33 cellular contexts compared by ENCODE assay signal in the genomic region with DNA sequence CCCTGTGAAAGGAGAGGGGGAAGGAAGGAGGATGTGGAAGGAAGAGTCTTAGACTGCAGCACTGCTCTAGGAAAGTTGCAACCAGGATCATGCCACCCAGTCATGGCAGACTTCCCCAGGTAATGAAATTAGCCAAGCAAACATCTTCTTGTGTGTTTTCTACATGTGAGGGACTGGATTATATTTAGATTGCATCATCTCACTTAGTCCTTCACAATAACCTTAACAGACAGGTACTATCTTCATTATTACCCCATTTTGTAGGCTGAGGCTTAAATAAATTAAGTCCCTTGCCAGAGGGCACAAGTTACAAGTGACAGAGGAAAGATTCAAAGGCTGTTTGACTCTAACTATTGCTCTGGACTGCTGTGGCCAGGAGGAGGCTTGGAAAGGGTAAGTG. TPM values are rescaled to one million over a fixed set of nuclear protein-coding genes. Genes with fewer than 3 reads are reported as not detected.
"Had no signal": no experiment of that assay in that cellular context is flagged by ENCODE, and none has a peak within 500 bp of the region (broad histone marks: within the 10 kb centered on the region; RNA-seq: fewer than 3 reads in every experiment).

No MANE protein-coding gene starts in this region.

- FAIRE-seq: astrocyte, TTC549 had no signal

- H3K36me3 ChIP-seq: adrenal gland, brain microvascular endothelial cell, breast epithelium had no signal

- H3K27me3 ChIP-seq: adrenal gland, body of pancreas, breast epithelium had no signal

- H3K4me3 ChIP-seq: adrenal gland, body of pancreas, breast epithelium had no signal

- H3K4me1 ChIP-seq: body of pancreas, breast epithelium had no signal

- H3K9me3 ChIP-seq: adrenal gland, body of pancreas, breast epithelium had no signal

- DNase-seq: activated B cell treated with CpG ODN at 0.5 μM for 24 hours; activated CD4-positive, alpha-beta memory T cell treated with anti-CD3 and anti-CD28 coated beads for 36 hours; activated CD4-positive, alpha-beta T cell treated with anti-CD3 and anti-CD28 coated beads for 4 hours; activated CD4-positive, alpha-beta T cell treated with anti-CD3 and anti-CD28 coated beads, Interleukin-2, amount 10 ng/mL, durations not matched to agents 24 days and 14 days; activated CD4-positive, alpha-beta T cell treated with anti-CD3 and anti-CD28 coated beads, Interleukin-2, amount 50 U/mL, for 1 hour; activated CD4-positive, alpha-beta T cell treated with anti-CD3 and anti-CD28 coated beads, Interleukin-2, amount 50 U/mL, for 4 hours; activated CD4-positive, CD25-positive, alpha-beta regulatory T cell treated with anti-CD3 and anti-CD28 coated beads, Interleukin-2, amount 50 U/mL, for 72 hours; activated CD8-positive, alpha-beta memory T cell treated with anti-CD3 and anti-CD28 coated beads, Interleukin-2, amount 50 U/mL, for 4 hours; activated CD8-positive, alpha-beta T cell treated with anti-CD3 and anti-CD28 coated beads for 36 hours; activated effector memory CD4-positive, alpha-beta T cell treated with anti-CD3 and anti-CD28 coated beads, Interleukin-2, amount 50 U/mL, for 16 hours; activated gamma-delta T cell treated with Interleukin-2 at 50 U/mL for 16 hours; activated naive CD4-positive, alpha-beta T cell; activated naive CD4-positive, alpha-beta T cell treated with anti-CD3 and anti-CD28 coated beads for 36 hours; activated naive CD4-positive, alpha-beta T cell treated with anti-CD3 and anti-CD28 coated beads, Interleukin-2, amount 50 U/mL, for 16 hours; activated naive CD8-positive, alpha-beta T cell treated with anti-CD3 and anti-CD28 coated beads for 36 hours; activated T-cell treated with anti-CD3 and anti-CD28 coated beads for 4 hours; activated T-cell treated with anti-CD3 and anti-CD28 coated beads, Interleukin-2, amount 50 U/mL, for 1 hour; activated T-cell treated with anti-CD3 and anti-CD28 coated beads, Interleukin-2, amount 50 U/mL, for 4 hours; activated T-cell treated with anti-CD3 and anti-CD28 coated beads, Interleukin-2, amount 50 U/mL, for 72 hours; adrenal gland; amniotic stem cell; aorta; body of pancreas; brain microvascular endothelial cell; central memory CD4-positive, alpha-beta T cell; T-helper 2 cell; T-helper 9 cell had no signal

- ATAC-seq: activated CD8-positive, alpha-beta T cell treated with anti-CD3 and anti-CD28 coated beads for 36 hours; activated naive CD4-positive, alpha-beta T cell treated with anti-CD3 and anti-CD28 coated beads, Interleukin-2, amount 50 U/mL, for 72 hours; activated T-cell treated with anti-CD3 and anti-CD28 coated beads, Interleukin-2, amount 50 U/mL, for 4 hours; activated T-cell treated with anti-CD3 and anti-CD28 coated beads, Interleukin-2, amount 50 U/mL, for 72 hours; activated T-helper 17 cell treated with anti-CD3 and anti-CD28 coated beads, Interleukin-2, amount 50 U/mL, for 72 hours; body of pancreas had no signal

- H3K27ac ChIP-seq: adrenal gland, body of pancreas, brain microvascular endothelial cell, breast epithelium, VCaP had no signal

RNA-seq across cellular contexts. Expression of gene MAFB, which starts 9.7 kb away (rescaled TPM):
- total RNA-seq: activated CD4-positive, alpha-beta memory T cell treated with anti-CD3 and anti-CD28 coated beads for 36 hours; activated CD8-positive, alpha-beta T cell treated with anti-CD3 and anti-CD28 coated beads for 36 hours; activated naive CD4-positive, alpha-beta T cell treated with anti-CD3 and anti-CD28 coated beads for 36 hours; activated naive CD8-positive, alpha-beta T cell treated with anti-CD3 and anti-CD28 coated beads for 36 hours; activated T-helper 17 cell treated with anti-CD3 and anti-CD28 coated beads, Interleukin-2, amount 50 U/mL, for 72 hours had no signal
